8 cellular contexts compared by ENCODE assay signal in the genomic region with DNA sequence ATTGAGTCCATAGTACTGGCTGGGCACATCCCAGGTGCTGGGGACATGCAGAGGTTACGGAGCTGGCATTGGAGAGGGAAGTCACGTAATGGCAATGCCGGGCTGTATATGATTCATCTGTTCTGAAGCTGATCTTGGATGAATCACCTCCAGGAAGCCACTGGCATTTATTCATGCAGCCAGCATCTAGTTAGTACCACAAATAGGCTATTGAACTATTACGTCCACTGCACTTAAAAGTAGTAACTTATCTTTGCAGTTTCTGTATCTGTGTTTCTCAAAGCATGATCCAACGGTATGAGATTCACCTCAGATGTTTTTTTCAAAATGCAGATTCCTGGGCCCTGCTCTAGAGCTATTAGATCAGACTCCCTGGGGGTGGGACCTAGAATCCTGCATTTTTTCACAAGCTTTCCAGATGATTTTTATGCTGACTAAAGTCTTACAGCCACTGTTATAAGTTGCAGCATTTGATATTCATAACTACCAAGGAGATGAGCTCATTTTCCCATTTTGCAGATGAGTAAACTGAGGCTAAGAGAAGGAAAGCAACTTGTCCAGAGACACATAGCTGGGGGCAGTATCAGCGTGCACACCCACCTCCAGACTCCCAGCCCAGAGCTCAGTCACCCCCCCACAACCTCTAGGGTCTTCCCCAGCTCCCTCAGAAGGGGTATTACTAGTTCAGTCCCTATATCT. TPM values are rescaled to one million over a fixed set of nuclear protein-coding genes. Genes with fewer than 3 reads are reported as not detected.
DNase-seq lines count a peak whose midpoint lies in the region; ATAC-seq and TF ChIP-seq lines count a peak whose summit lies in the region.

No MANE protein-coding gene starts in this region.

- DNase-seq in CD1c-positive myeloid dendritic cell (ENCODE audit: extremely low spot score) = peak; percentile 78
- peak; percentile 91 for DNase-seq in MG63
- peak; percentile 15 for DNase-seq in occipital lobe (lab: John Stamatoyannopoulos, UW)
- no peak for DNase-seq in right atrium auricular region (ENCODE audit: low spot score)

- H3K9me3 ChIP-seq in MG63 (no peaks in the 10 kb centered on the region), right atrium auricular region (no peaks in the 10 kb centered on the region)

- H3K36me3 ChIP-seq in MG63 (peaks cover 63% of the 10 kb centered on the region), right atrium auricular region (peaks cover 69% of the 10 kb centered on the region)

- H3K4me3 ChIP-seq in MG63 (no peak overlapping the region), right atrium auricular region (no peak overlapping the region)

- no peak for ATAC-seq in GM21723 (IDR thresholded peaks at IDR 0.05; ENCODE audit: unreplicated experiment)
- no peak for ATAC-seq in HG02970 (IDR thresholded peaks at IDR 0.05; ENCODE audit: low FRiP score, unreplicated experiment)
- ATAC-seq in GM18520 (IDR thresholded peaks at IDR 0.05; ENCODE audit: unreplicated experiment) = no peak

- H3K27me3 ChIP-seq in MG63 (no peaks in the 10 kb centered on the region), right atrium auricular region (no peaks in the 10 kb centered on the region)

- peaks cover 0 to 26% of the 10 kb centered on the region in 2 donors for H3K4me1 ChIP-seq in right atrium auricular region

- no peak for TF ChIP-seq CTCF in right atrium auricular region (IDR thresholded peaks at IDR 0.05)

- peak overlapping the region; percentile 61 for H3K27ac ChIP-seq in cingulate gyrus (ENCODE audit: low read depth, low read length)
- peak overlapping the region in 1 of 2 donors; percentile 58 for H3K27ac ChIP-seq in right atrium auricular region

RNA-seq across cellular contexts. Expression of a gene that starts 44.0 kb away (rescaled TPM):
- 363 and 396 TPM in 2 replicates for total RNA-seq in MG63 (2014; rRNA removed; shearing (Covaris generic); ENCODE audit: low replicate concordance)
- 66.9 TPM for total RNA-seq in occipital lobe
- total RNA-seq in right atrium auricular region = 100 to 1,000 TPM; 450 to 815 TPM

RNA-seq across cellular contexts. Expression of a gene that starts 46.8 kb away (rescaled TPM):
- 115 and 155 TPM in 2 replicates for total RNA-seq in MG63 (2014; rRNA removed; shearing (Covaris generic); ENCODE audit: low replicate concordance)
- 27.8 TPM for total RNA-seq in occipital lobe
- 10 to 100 TPM; 31.7 to 45.7 TPM for total RNA-seq in right atrium auricular region
